ENCODE assay signal across 24 cellular contexts in the genomic region with DNA sequence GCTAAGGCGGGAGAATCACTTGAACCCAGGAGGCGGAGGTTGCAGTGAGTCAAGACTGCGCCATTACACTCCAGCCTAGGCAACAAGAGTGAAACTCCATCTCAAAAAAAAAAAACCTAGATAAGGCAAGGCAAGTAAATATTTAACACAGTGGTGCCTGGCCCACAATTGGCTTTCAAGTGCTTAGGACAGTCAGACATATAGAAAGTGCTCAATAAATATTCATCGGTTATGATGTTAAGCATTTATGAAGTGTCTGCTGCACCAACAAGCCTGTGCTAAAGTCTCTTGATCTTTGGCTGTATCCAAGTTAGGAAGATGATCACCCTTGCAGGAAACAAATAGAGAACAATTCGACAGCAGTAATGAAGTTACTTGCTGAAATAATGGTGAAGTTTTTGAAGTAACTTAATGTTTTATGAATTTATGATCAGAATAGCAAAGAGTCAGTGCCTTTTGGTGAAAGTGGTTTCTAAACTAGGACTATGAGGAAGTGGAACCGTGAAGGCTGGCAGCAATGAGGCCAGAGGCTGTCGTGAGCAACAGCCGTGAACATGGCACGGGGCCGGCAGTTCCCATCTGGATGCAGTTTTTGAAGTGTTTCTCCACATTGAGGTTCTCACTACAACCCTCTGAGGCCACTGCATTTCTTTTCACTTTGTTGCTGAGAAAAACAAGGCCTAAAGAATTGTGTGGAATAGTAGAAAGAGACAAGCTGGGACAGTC. TPM values are rescaled to one million over a fixed set of nuclear protein-coding genes. Genes with fewer than 3 reads are reported as not detected.
A peak's percentile ranks its signal among the peaks of the same experiment; 100 is the strongest.
DNase-seq lines count a peak whose midpoint lies in the region; ATAC-seq lines count a peak whose summit lies in the region.
"Had no signal": no experiment of that assay in that cellular context is flagged by ENCODE, and none has a peak within 500 bp of the region (broad histone marks: within the 10 kb centered on the region; RNA-seq: fewer than 3 reads in every experiment).

No MANE protein-coding gene starts in this region.

- intact Hi-C loops in activated CD4-positive, alpha-beta T cell treated with anti-CD3 and anti-CD28 coated beads, Interleukin-2, amount 10 ng/mL, durations not matched to agents 24 days and 14 days (cut with micrococcal nuclease) = no loop called here

- no peaks in the 10 kb centered on the region for H3K27me3 Mint-ChIP-seq in activated CD4-positive, alpha-beta T cell treated with anti-CD3 and anti-CD28 coated beads, Interleukin-2, amount 10 ng/mL, durations not matched to agents 24 days and 14 days
- H3K27me3 Mint-ChIP-seq: CD4-positive, CD25-positive, alpha-beta regulatory T cell had no signal

- no peak overlapping the region for H3K4me3 Mint-ChIP-seq in activated CD4-positive, alpha-beta T cell treated with anti-CD3 and anti-CD28 coated beads, Interleukin-2, amount 10 ng/mL, durations not matched to agents 24 days and 14 days
- H3K4me3 Mint-ChIP-seq: CD4-positive, CD25-positive, alpha-beta regulatory T cell had no signal

- peaks cover 17% of the 10 kb centered on the region for H3K36me3 Mint-ChIP-seq in activated CD4-positive, alpha-beta T cell treated with anti-CD3 and anti-CD28 coated beads, Interleukin-2, amount 10 ng/mL, durations not matched to agents 24 days and 14 days (ENCODE audit: low read depth)

- H3K27ac Mint-ChIP-seq in activated CD4-positive, alpha-beta T cell treated with anti-CD3 and anti-CD28 coated beads, Interleukin-2, amount 10 ng/mL, durations not matched to agents 24 days and 14 days = no peak overlapping the region

- no peaks in the 10 kb centered on the region for H3K4me1 Mint-ChIP-seq in activated CD4-positive, alpha-beta T cell treated with anti-CD3 and anti-CD28 coated beads, Interleukin-2, amount 10 ng/mL, durations not matched to agents 24 days and 14 days

- peaks cover 5% of the 10 kb centered on the region for H3K9me3 Mint-ChIP-seq in activated CD4-positive, alpha-beta T cell treated with anti-CD3 and anti-CD28 coated beads, Interleukin-2, amount 10 ng/mL, durations not matched to agents 24 days and 14 days

- peak; percentile 31 for DNase-seq in activated CD4-positive, alpha-beta T cell treated with anti-CD3 and anti-CD28 coated beads, Interleukin-2, amount 10 ng/mL, durations not matched to agents 24 days and 14 days
- no peak for DNase-seq in activated CD4-positive, alpha-beta T cell treated with anti-CD3 and anti-CD28 coated beads, Interleukin-2, amount 50 U/mL, for 48 hours
- peak; percentile 26 for DNase-seq in NAMALWA (ENCODE audit: low spot score)
- DNase-seq in stimulated activated CD4-positive, alpha-beta T cell treated with anti-CD3 and anti-CD28 coated beads, Interleukin-12 subunit alpha, Interleukin-12 subunit beta, amount 100 ng/mL, for 4 hours = no peak
- no peak for DNase-seq in midbrain (lab: John Stamatoyannopoulos, UW)
- no peak for DNase-seq in NCI-H1048 (lab: John Stamatoyannopoulos, UW)
- DNase-seq: activated CD8-positive, alpha-beta memory T cell treated with anti-CD3 and anti-CD28 coated beads for 24 hours; adrenal gland; caudate nucleus; CD4-positive, CD25-positive, alpha-beta regulatory T cell; DMS79; effector CD4-positive, alpha-beta T cell; GOT3; hypothalamus; KG1; mucosa of descending colon; NCI-H2029; NCI-H526; occipital lobe; stimulated activated CD4-positive, alpha-beta T cell treated with anti-CD3 and anti-CD28 coated beads, Interleukin-4, amount 100 ng/mL, for 1 hour had no signal

- peak; percentile 61 for ATAC-seq in HG02870 (IDR thresholded peaks at IDR 0.05; ENCODE audit: unreplicated experiment)
- ATAC-seq in GM19023 (IDR thresholded peaks at IDR 0.05; ENCODE audit: unreplicated experiment) = no peak
- ATAC-seq: mucosa of descending colon, sciatic nerve had no signal

RNA-seq across cellular contexts. Expression of a gene that starts 48.1 kb away (rescaled TPM):
- total RNA-seq in activated CD4-positive, alpha-beta T cell treated with anti-CD3 and anti-CD28 coated beads, Interleukin-2, amount 10 ng/mL, durations not matched to agents 24 days and 14 days = 79.7 and 81.0 TPM in 2 replicates
- total RNA-seq: occipital lobe, thoracic aorta had no signal

Comparison
In these comparisons a context has a peak if more than half of its experiments do, and no peak if none do; other contexts are left out.
1. DNase-seq: peak in activated CD4-positive, alpha-beta T cell treated with anti-CD3 and anti-CD28 coated beads, Interleukin-2, amount 10 ng/mL, durations not matched to agents 24 days and 14 days (single experiment) and NAMALWA (single experiment); none in activated CD4-positive, alpha-beta T cell treated with anti-CD3 and anti-CD28 coated beads, Interleukin-2, amount 50 U/mL, for 48 hours (0 of 2), stimulated activated CD4-positive, alpha-beta T cell treated with anti-CD3 and anti-CD28 coated beads, Interleukin-12 subunit alpha, Interleukin-12 subunit beta, amount 100 ng/mL, for 4 hours (single experiment), midbrain (single experiment) and NCI-H1048 (single experiment).